In genomic region chr2:119367472-119368099, GRCh38 we compare ENCODE assay signal across 8 cellular contexts. TPM values are rescaled to one million over a fixed set of nuclear protein-coding genes. Genes with fewer than 3 reads are reported as not detected.
A peak's percentile ranks its signal among the peaks of the same experiment; 100 is the strongest.
DNase-seq lines count a peak whose midpoint lies in the region; ATAC-seq and TF ChIP-seq lines count a peak whose summit lies in the region.

No MANE protein-coding gene starts in this region.

- ATAC-seq in GM18907 (IDR thresholded peaks at IDR 0.05; ENCODE audit: unreplicated experiment): peak; percentile 43
- peak; percentile 31 for ATAC-seq in HG03159 (IDR thresholded peaks at IDR 0.05; ENCODE audit: unreplicated experiment)

- DNase-seq in AG08396 (ENCODE audit: low spot score): peak; percentile 64
- DNase-seq in SK-N-MC (ENCODE audit: low read depth, low spot score): no peak
- DNase-seq in anterior cingulate cortex (lab: John Stamatoyannopoulos, UW): peak in 52 of 58 donors; percentile 9 to 78 (median 64)
- DNase-seq in hepatocyte (ENCODE audit: low spot score): peak; percentile 76
- peak; percentile 75 for DNase-seq in sigmoid colon
- no peak for DNase-seq in cortex of kidney (lab: John Stamatoyannopoulos, UW)

- WGBS in hepatocyte (ENCODE audit: low lambda C conversion rate, missing lambda C conversion rate): 5% methylated on average over 23 of the region's 32 CpGs
- WGBS in sigmoid colon, 2 donors: 3 to 7% methylated on average over 32 of the region's 32 CpGs

- intact Hi-C loops in sigmoid colon (cut with DNase I): loop anchor here (10.0 kb wide), 3 partner anchors 1183 to 1553 kb away; partner anchors contain the start of gene DDX18

- no peak for TF ChIP-seq POLR2A in sigmoid colon (IDR thresholded peaks at IDR 0.05)

- H3K4me1 ChIP-seq in hepatocyte (ENCODE audit: insufficient read depth) (peaks cover 23% of the 10 kb centered on the region), sigmoid colon (peaks cover 0 to 30% (median 26%) of the 10 kb centered on the region in 4 donors)

- H2AFZ ChIP-seq in hepatocyte: peak overlapping the region; percentile 42

- H3K79me2 ChIP-seq in hepatocyte: peaks cover 49% of the 10 kb centered on the region

- H3K9me3 ChIP-seq in SK-N-MC (ENCODE audit: low read depth, low read length) (no peaks in the 10 kb centered on the region), hepatocyte (ENCODE audit: low read depth) (no peaks in the 10 kb centered on the region), sigmoid colon (no peaks in the 10 kb centered on the region)

- peaks cover 14% of the 10 kb centered on the region for H4K20me1 ChIP-seq in hepatocyte (ENCODE audit: insufficient read depth, poor library complexity, severe bottlenecking)

- peak overlapping the region; percentile 83 for H3K9ac ChIP-seq in SK-N-MC (ENCODE audit: insufficient read length)

- TF ChIP-seq CTCF in hepatocyte (IDR thresholded peaks at IDR 0.05; ENCODE audit: poor library complexity) (no peak), sigmoid colon (IDR thresholded peaks at IDR 0.05) (no peak)

- H3K27me3 ChIP-seq in hepatocyte (no peaks in the 10 kb centered on the region), sigmoid colon (no peaks in the 10 kb centered on the region)

- H3K4me3 ChIP-seq in SK-N-MC (peak overlapping the region; percentile 99), hepatocyte (peak overlapping the region; percentile 88), sigmoid colon (peak overlapping the region; percentile 55 to 79 (median 62))

- peaks cover 44% of the 10 kb centered on the region for H3K36me3 ChIP-seq in SK-N-MC (ENCODE audit: insufficient read depth, low read length)
- H3K36me3 ChIP-seq in hepatocyte (replicated peaks; ENCODE audit: insufficient read depth, low read depth): no peaks in the 10 kb centered on the region
- H3K36me3 ChIP-seq in sigmoid colon: peaks cover 2 to 42% (median 22%) of the 10 kb centered on the region in 4 donors

- no peaks in the 10 kb centered on the region for H3K9me2 ChIP-seq in hepatocyte (replicated peaks; ENCODE audit: insufficient read depth)

- H3K27ac ChIP-seq in SK-N-MC (no peak overlapping the region), hepatocyte (peak overlapping the region; percentile 69), sigmoid colon (peak overlapping the region; percentile 83 to 88 (median 87))

- no peak for TF ChIP-seq EP300 in sigmoid colon (IDR thresholded peaks at IDR 0.05)

- H3K4me2 ChIP-seq in hepatocyte: peak overlapping the region; percentile 98

RNA-seq across cellular contexts. Expression of gene DBI, which starts 0.8 kb away (rescaled TPM):
- total RNA-seq in hepatocyte (272 TPM in 2 replicates), sigmoid colon (10 to 100 TPM; 49.5 to 92.4 (median 70.7) TPM)
- polyA plus RNA-seq in hepatocyte (675 and 755 TPM in 2 replicates), sigmoid colon (1,000 to 10,000 TPM in 2 of 3 donors, 100 to 1,000 TPM in 1; 740 to 1,261 (median 1,072) TPM)

RNA-seq across cellular contexts. Expression of gene C2orf76, which starts 1.0 kb away (rescaled TPM):
- 11.3 and 16.6 TPM in 2 replicates for total RNA-seq in hepatocyte
- 17.6 and 18.3 TPM in 2 replicates for polyA plus RNA-seq in hepatocyte
- total RNA-seq in sigmoid colon: 10 to 100 TPM; 11.1 to 18.2 (median 16.9) TPM
- 10 to 100 TPM; 12.8 to 26.4 (median 21.0) TPM for polyA plus RNA-seq in sigmoid colon

Comparison
In these comparisons a context has a peak if more than half of its experiments do, and no peak if none do; other contexts are left out.
1. DNase-seq: peak in AG08396 (single experiment), anterior cingulate cortex (52 of 58), hepatocyte (single experiment) and sigmoid colon (single experiment); none in SK-N-MC (single experiment) and cortex of kidney (single experiment).
2. Peak in every context shown above with its lines, with median percentiles within 50 percentile points of each other: H3K4me3 ChIP-seq.